In the genomic region with DNA sequence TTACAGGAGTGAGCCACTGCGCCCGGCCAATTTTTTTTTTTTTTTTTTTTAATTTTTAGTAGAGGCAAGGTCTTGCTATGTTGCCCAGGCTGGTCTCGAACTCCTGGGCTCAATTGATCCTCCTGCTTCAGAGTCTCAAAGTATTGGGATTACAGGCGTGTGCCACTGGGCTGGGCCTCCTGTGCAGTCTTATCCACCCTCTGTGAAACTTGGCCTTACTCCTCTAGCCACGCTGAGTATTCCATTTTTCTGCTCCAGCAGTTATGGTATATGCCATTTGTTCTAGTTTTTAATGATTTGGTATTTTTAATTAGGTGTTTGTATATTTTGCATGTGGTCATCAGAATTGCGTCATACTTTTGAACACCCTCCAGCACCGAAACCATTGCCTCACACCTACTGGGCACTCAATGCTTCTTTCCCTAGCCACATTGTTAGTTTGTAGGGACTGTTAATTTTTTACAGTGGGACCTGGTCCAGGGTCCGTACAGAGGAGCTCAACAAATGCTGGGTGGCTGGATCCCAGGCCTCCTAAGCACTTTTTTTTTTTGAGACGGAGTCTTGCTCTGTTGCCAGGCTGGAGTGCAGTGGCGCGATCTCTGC, we compare ENCODE assay signal across 18 cellular contexts. TPM values are rescaled to one million over a fixed set of nuclear protein-coding genes. Genes with fewer than 3 reads are reported as not detected.
"Had no signal": no experiment of that assay in that cellular context is flagged by ENCODE, and none has a peak within 500 bp of the region (broad histone marks: within the 10 kb centered on the region; RNA-seq: fewer than 3 reads in every experiment).

No MANE protein-coding gene starts in this region.

- H3K9me3 ChIP-seq: esophagus squamous epithelium, left ventricle myocardium inferior, suprapubic skin, transverse colon, vagina had no signal

- H3K27ac ChIP-seq: cardiac muscle cell, esophagus squamous epithelium, left ventricle myocardium inferior, suprapubic skin, transverse colon, vagina had no signal

- H3K36me3 ChIP-seq: cardiac muscle cell, transverse colon had no signal

- ATAC-seq: activated CD4-positive, CD25-positive, alpha-beta regulatory T cell treated with anti-CD3 and anti-CD28 coated beads, Interleukin-2, amount 50 U/mL, for 24 hours had no signal

- DNase-seq: activated CD4-positive, alpha-beta T cell treated with anti-CD3 and anti-CD28 coated beads, Interleukin-2, amount 10 ng/mL, durations not matched to agents 7 days and 5 days; dermis blood vessel endothelial cell; effector memory CD4-positive, alpha-beta T cell; esophagus squamous epithelium; foreskin melanocyte; glutamatergic neuron; hypothalamus; kidney; left ventricle myocardium inferior; stimulated activated CD4-positive, alpha-beta T cell treated with anti-CD3 and anti-CD28 coated beads, Interleukin-2, amount 100 ng/mL, for 24 hours; transverse colon had no signal

- H3K4me1 ChIP-seq: esophagus squamous epithelium, left ventricle myocardium inferior, suprapubic skin, transverse colon, vagina had no signal

- H3K27me3 ChIP-seq: cardiac muscle cell, esophagus squamous epithelium, suprapubic skin, transverse colon, vagina had no signal

- H3K4me3 ChIP-seq: cardiac muscle cell, esophagus squamous epithelium, left ventricle myocardium inferior, suprapubic skin, transverse colon, vagina had no signal

RNA-seq across cellular contexts. Expression of a gene that starts 56.6 kb away (rescaled TPM):
- total RNA-seq: activated CD4-positive, alpha-beta T cell treated with anti-CD3 and anti-CD28 coated beads, Interleukin-2, amount 10 ng/mL, durations not matched to agents 7 days and 5 days; activated CD8-positive, alpha-beta memory T cell treated with anti-CD3 and anti-CD28 coated beads for 36 hours; dermis blood vessel endothelial cell; endothelial cell of umbilical vein; neural crest cell; vagina had no signal
